Comparison of ENCODE assay signal across 8 cellular contexts in genomic region chr4:105471566-105472176, GRCh38. TPM values are rescaled to one million over a fixed set of nuclear protein-coding genes. Genes with fewer than 3 reads are reported as not detected.
DNase-seq lines count a peak whose midpoint lies in the region; ATAC-seq and TF ChIP-seq lines count a peak whose summit lies in the region.

No MANE protein-coding gene starts in this region.

- no peaks in the 10 kb centered on the region for H3K9me2 ChIP-seq in neural cell (ENCODE audit: insufficient read depth, low read length)

- H3K4me3 Mint-ChIP-seq in Calu3 (ENCODE audit: low read depth, unreplicated experiment): peak overlapping the region; percentile 89

- H3K36me3 ChIP-seq in neural cell (ENCODE audit: insufficient read depth, low read length): no peaks in the 10 kb centered on the region
- H3K36me3 ChIP-seq in stomach smooth muscle (ENCODE audit: control insufficient read depth in 2 of 2, insufficient read depth in 2 of 2, low read length in 2 of 2): no peaks in the 10 kb centered on the region

- H3K4me3 ChIP-seq in fibroblast of pulmonary artery (replicated peaks; ENCODE audit: low read depth, low read length) (peak overlapping the region; percentile 98), neural cell (ENCODE audit: low read length) (peak overlapping the region; percentile 83), stomach smooth muscle (ENCODE audit: low read length in 2 of 2) (peak overlapping the region; percentile 76 to 86)

- no peaks in the 10 kb centered on the region for H4K20me1 ChIP-seq in neural cell (ENCODE audit: insufficient read depth)

- no TSS peak for BruUV-seq in Calu3 (replicated peaks; lab: Mats Ljungman, UMichigan)

- H3K27me3 ChIP-seq in neural cell (ENCODE audit: insufficient read depth, low read depth, low read length) (no peaks in the 10 kb centered on the region), stomach smooth muscle (ENCODE audit: control insufficient read depth in 1 of 2, insufficient read depth in 2 of 2, low read length in 2 of 2) (no peaks in the 10 kb centered on the region)

- H3F3A ChIP-seq in neural cell (ENCODE audit: insufficient read depth, low read length, poor library complexity, severe bottlenecking): no peaks in the 10 kb centered on the region

- peaks cover 28% of the 10 kb centered on the region for H3K36me3 Mint-ChIP-seq in Calu3 (ENCODE audit: insufficient read depth, unreplicated experiment)

- no peak for TF ChIP-seq CTCF in Calu3 (IDR thresholded peaks at IDR 0.05; ENCODE audit: unreplicated experiment)
- TF ChIP-seq CTCF in fibroblast of pulmonary artery (IDR thresholded peaks at IDR 0.05; ENCODE audit: low read length, missing control alignments): peak; percentile 72
- TF ChIP-seq CTCF in neural cell (IDR thresholded peaks at IDR 0.05; ENCODE audit: poor library complexity, severe bottlenecking): peak; percentile 83

- peaks cover 53% of the 10 kb centered on the region for H3K79me2 ChIP-seq in neural cell (replicated peaks; ENCODE audit: insufficient read depth, low read length)

- H3K4me1 Mint-ChIP-seq in Calu3 (ENCODE audit: low read depth, unreplicated experiment): peaks cover 24% of the 10 kb centered on the region

- no peaks in the 10 kb centered on the region for H3K9me3 Mint-ChIP-seq in Calu3 (ENCODE audit: low read depth, unreplicated experiment)

- no peak for TF ChIP-seq EP300 in neural cell (conservative IDR thresholded peaks at IDR 0.05; ENCODE audit: poor library complexity, severe bottlenecking)

- peak; percentile 60 for DNase-seq in Calu3
- peak; percentile 53 for DNase-seq in HuH-7.5 (ENCODE audit: low spot score)
- DNase-seq in OCI-M2 (lab: John Stamatoyannopoulos, UW; ENCODE audit: unreplicated experiment): peak; percentile 8
- DNase-seq in activated T-helper 1 cell treated with Interleukin-2 at 50 U/mL for 16 hours (ENCODE audit: low read depth): peak; percentile 35
- DNase-seq in fibroblast of pulmonary artery (ENCODE audit: low read depth): peak; percentile 86

- H3K4me2 ChIP-seq in neural cell (ENCODE audit: low read length): peak overlapping the region; percentile 87

- peaks cover 6% of the 10 kb centered on the region for H3K4me1 ChIP-seq in stomach smooth muscle (ENCODE audit: control insufficient read depth, insufficient read depth, low read length)

- H3K27ac Mint-ChIP-seq in Calu3 (ENCODE audit: unreplicated experiment): no peak overlapping the region

- H3K9ac ChIP-seq in neural cell (ENCODE audit: low read length) (peak overlapping the region; percentile 93), stomach smooth muscle (ENCODE audit: low read length in 2 of 2) (peak overlapping the region; percentile 22 to 94)

- H2AFZ ChIP-seq in neural cell (ENCODE audit: low read depth, low read length): no peak overlapping the region

- H3K27ac ChIP-seq in neural cell (ENCODE audit: low read length) (no peak overlapping the region), stomach smooth muscle (ENCODE audit: low read length) (peak overlapping the region; percentile 95)

- ATAC-seq in GM21390 (IDR thresholded peaks at IDR 0.05; ENCODE audit: unreplicated experiment): peak; percentile 34

- H3K27me3 Mint-ChIP-seq in Calu3 (ENCODE audit: unreplicated experiment): no peaks in the 10 kb centered on the region

- peak; percentile 88 for TF ChIP-seq RAD21 in neural cell (conservative IDR thresholded peaks at IDR 0.05)

- CTCF ChIA-PET in Calu3 (lab: Charles Lee): interaction anchor here (0.7 kb wide), 1 partner anchor 57 kb away, joined by 4 read pairs; no protein-coding TSS in a partner anchor

- H3K9me3 ChIP-seq in neural cell (ENCODE audit: low read length): no peaks in the 10 kb centered on the region
- no peaks in the 10 kb centered on the region for H3K9me3 ChIP-seq in stomach smooth muscle (ENCODE audit: control insufficient read depth in 2 of 2, low read length in 2 of 2)

- intact Hi-C loops in Calu3 (cut with micrococcal nuclease; ENCODE audit: unreplicated experiment): loop anchor here (5.0 to 10.0 kb wide), 3 partner anchors 324 to 1477 kb away; partner anchors contain the start of gene TET2

TF ChIP-seq in neural cell, 6 proteins besides CTCF, POLR2A, EP300 and RAD21:
- TF ChIP-seq SMC3 (conservative IDR thresholded peaks at IDR 0.05; ENCODE audit: poor library complexity): peak; percentile 88
- no peak for TF ChIP-seq EZH2 (IDR thresholded peaks at IDR 0.05; ENCODE audit: borderline replicate concordance, insufficient read depth, low read length, poor library complexity, severe bottlenecking)

RNA-seq across cellular contexts. Expression of gene PPA2, which starts 2.2 kb away (rescaled TPM):
- 83.6 and 86.6 TPM in 2 replicates for total RNA-seq in Calu3 (2022)
- polyA plus RNA-seq in neural cell: 151 and 180 TPM in 2 replicates
- 128 TPM in 2 replicates for polyA minus RNA-seq in neural cell

Comparison
In these comparisons a context has a peak if more than half of its experiments do, and no peak if none do; other contexts are left out.
1. DNase-seq: peak in every context shown above with its lines; median percentile 86 in fibroblast of pulmonary artery; 60 in Calu3; 53 in HuH-7.5; 35 in activated T-helper 1 cell treated with Interleukin-2 at 50 U/mL for 16 hours; 8 in OCI-M2.